In the genomic region with DNA sequence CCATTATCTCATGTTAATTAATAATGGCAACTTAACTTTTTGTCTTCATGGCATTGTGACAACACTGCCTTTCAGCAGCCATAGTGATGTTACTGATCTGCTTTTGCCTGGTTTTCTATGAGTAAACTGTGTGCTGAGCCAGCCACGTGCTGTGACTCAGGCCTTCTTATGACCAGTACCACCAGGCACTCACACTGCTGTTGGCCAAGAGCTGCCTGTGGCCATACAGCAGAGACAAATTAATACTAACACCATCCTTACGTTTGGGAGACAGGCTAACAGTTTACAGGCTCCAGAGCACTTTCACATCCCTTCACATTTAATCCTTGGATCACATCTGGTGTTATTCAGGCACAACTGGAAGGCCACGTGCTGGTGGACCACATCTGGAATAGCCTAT, we compare ENCODE assay signal across 15 cellular contexts.
A peak's percentile ranks its signal among the peaks of the same experiment; 100 is the strongest.
DNase-seq lines count a peak whose midpoint lies in the region; ATAC-seq, FAIRE-seq and TF ChIP-seq lines count a peak whose summit lies in the region.
"Had no signal": no experiment of that assay in that cellular context is flagged by ENCODE, and none has a peak within 500 bp of the region (broad histone marks: within the 10 kb centered on the region; RNA-seq: fewer than 3 reads in every experiment).

No MANE protein-coding gene starts in this region.

- H3K18ac ChIP-seq in IMR-90 (ENCODE audit: low read depth, low read length): peak overlapping the region; percentile 94

- peak overlapping the region; percentile 29 for H2AFZ ChIP-seq in IMR-90 (replicated peaks; ENCODE audit: low read length, poor library complexity)

- H3K4me3 ChIP-seq in AG04450 (ENCODE audit: low read depth, low read length) (no peak overlapping the region), IMR-90 (ENCODE audit: insufficient read depth, low read depth, low read length) (no peak overlapping the region), bronchial epithelial cell (ENCODE audit: low read depth, low read length) (no peak overlapping the region), left lung (no peak overlapping the region)
- H3K4me3 ChIP-seq: cardiac muscle cell, prostate gland had no signal

- peak overlapping the region; percentile 50 for H4K5ac ChIP-seq in IMR-90 (ENCODE audit: low read depth, low read length)

- H2AK5ac ChIP-seq in IMR-90 (ENCODE audit: low read depth, low read length): peak overlapping the region; percentile 73

- peak overlapping the region; percentile 91 for H2BK20ac ChIP-seq in IMR-90 (ENCODE audit: low read depth, low read length)

- 0 out of 2 replicates have a peak, but pooled peaks have one; percentile 9 for TF ChIP-seq RAD21 in IMR-90 (IDR thresholded peaks at IDR 0.05; ENCODE audit: low read length)

- dilution Hi-C loops in IMR-90 (cut with HindIII; ENCODE audit: low sequenced_read_pairs, unreplicated experiment): no loop called here

- H3K9me3 ChIP-seq in AG04450 (ENCODE audit: control insufficient read depth, insufficient read depth, low read length): peaks cover 3% of the 10 kb centered on the region; the same call in 1 of the 2 replicates
- H3K9me3 ChIP-seq in IMR-90 (ENCODE audit: control insufficient read depth, insufficient read depth, low read length): no peaks in the 10 kb centered on the region
- H3K9me3 ChIP-seq in left lung: no peaks in the 10 kb centered on the region
- H3K9me3 ChIP-seq: prostate gland had no signal

- peak overlapping the region; percentile 83 for H3K4ac ChIP-seq in IMR-90 (ENCODE audit: low read depth, low read length)

- POLR2A ChIA-PET in AG04450 (lab: Yijun Ruan, JAX): interaction anchor here (0.7 kb wide), 1 partner anchor 669 kb away, joined by 3 read pairs; no protein-coding TSS in a partner anchor
- POLR2A ChIA-PET in IMR-90 (lab: Charles Lee; ENCODE audit: unreplicated experiment): no interaction called here

- no peak overlapping the region for H3K9ac ChIP-seq in IMR-90 (ENCODE audit: low read depth, low read length)

- TF ChIP-seq CTCF in AG04450 (IDR thresholded peaks at IDR 0.05; ENCODE audit: low read depth, low read length) (no peak), IMR-90 (conservative IDR thresholded peaks at IDR 0.05; ENCODE audit: low read depth, low read length) (no peak), bronchial epithelial cell (IDR thresholded peaks at IDR 0.05; ENCODE audit: insufficient read depth, low read length, severe bottlenecking) (no peak), left lung (IDR thresholded peaks at IDR 0.05) (no peak)

- peak overlapping the region; percentile 39; the same call in 1 of the 2 replicates for H3K23ac ChIP-seq in IMR-90 (ENCODE audit: low read depth, low read length)

- H3K79me1 ChIP-seq in IMR-90 (ENCODE audit: low read depth in 1 of 2, low read length in 2 of 2): no peaks in the 10 kb centered on the region

- FAIRE-seq in bronchial epithelial cell (lab: Jason Lieb, UNC): peak; percentile 70

- TF ChIP-seq POLR2A in IMR-90 (IDR thresholded peaks at IDR 0.05; ENCODE audit: low read depth, low read length): no peak

- H2BK120ac ChIP-seq in IMR-90 (ENCODE audit: low read depth, low read length): peak overlapping the region; percentile 97

- H4K20me1 ChIP-seq in IMR-90 (ENCODE audit: insufficient read depth, low read length): no peaks in the 10 kb centered on the region

- H3K4me1 ChIP-seq in IMR-90 (ENCODE audit: control insufficient read depth, insufficient read depth, low read length) (peaks cover 25% of the 10 kb centered on the region), left lung (no peaks in the 10 kb centered on the region)
- H3K4me1 ChIP-seq: prostate gland had no signal

- H3K27ac ChIP-seq in AG04450 (ENCODE audit: low read depth, low read length) (no peak overlapping the region), IMR-90 (ENCODE audit: insufficient read depth, low read length) (peak overlapping the region; percentile 68), left lung (no peak overlapping the region)
- H3K27ac ChIP-seq: cardiac muscle cell, HL-60, prostate gland had no signal

- peak; percentile 73 for DNase-seq in AG04450 (ENCODE audit: low read depth, low spot score)
- peak; percentile 95 for DNase-seq in IMR-90
- DNase-seq in bronchial epithelial cell (ENCODE audit: low read depth): peak; percentile 72
- DNase-seq in left lung: peak in 1 of 2 donors; percentile 33
- DNase-seq in NCI-H146 treated with DMSO at 0.1 percent for 48 hours (lab: John Stamatoyannopoulos, UW; ENCODE audit: unreplicated experiment): no peak
- no peak for DNase-seq in activated T-cell treated with anti-CD3 and anti-CD28 coated beads, Interleukin-2, amount 50 U/mL, for 48 hours
- no peak for DNase-seq in GM19240 (ENCODE audit: insufficient read length, low spot score)
- DNase-seq: activated T-cell treated with anti-CD3 and anti-CD28 coated beads for 4 hours, C1 segment of cervical spinal cord, head of caudate nucleus, NCI-H1436 treated with DMSO at 0.1 percent for 48 hours had no signal

- WGBS in IMR-90 (ENCODE audit: extremely low coverage in 2 of 2, insufficient read length in 1 of 2), 2 experiments: 10% methylated on average over 2 of the region's 3 CpGs; no CpG with 5 or more reads in 1 of the 2 experiments

- H3K36me3 ChIP-seq in IMR-90 (ENCODE audit: control insufficient read depth, insufficient read depth, low read length): no peaks in the 10 kb centered on the region
- H3K36me3 ChIP-seq in bronchial epithelial cell (ENCODE audit: control insufficient read depth, insufficient read depth, low read length): no peaks in the 10 kb centered on the region
- H3K36me3 ChIP-seq in left lung: no peaks in the 10 kb centered on the region
- H3K36me3 ChIP-seq: cardiac muscle cell, prostate gland had no signal

- peak overlapping the region; percentile 7; the same call in 1 of the 2 replicates for H3K56ac ChIP-seq in IMR-90 (ENCODE audit: extremely low read depth, insufficient read depth, low read length)

- CTCF ChIA-PET in AG04450 (lab: Charles Lee) (no interaction called here), IMR-90 (lab: Yijun Ruan, JAX) (interaction anchor here (0.6 kb wide), 1 partner anchor 133 kb away, joined by 3 read pairs; no protein-coding TSS in a partner anchor)

- H2AK9ac ChIP-seq in IMR-90 (replicated peaks; ENCODE audit: low read depth, low read length, poor library complexity): no peak overlapping the region

- no peak overlapping the region for H3K4me2 ChIP-seq in IMR-90 (ENCODE audit: low read depth, low read length)

- peak overlapping the region; percentile 70 for H4K91ac ChIP-seq in IMR-90 (ENCODE audit: insufficient read depth, low read depth, low read length)

- H3K14ac ChIP-seq in IMR-90 (replicated peaks; ENCODE audit: low read depth, low read length): peak overlapping the region; percentile 62

- in situ Hi-C loops in IMR-90 (cut with MboI; ENCODE audit: low sequenced_read_pairs): no loop called here

- no peaks in the 10 kb centered on the region for H3K27me3 ChIP-seq in AG04450 (ENCODE audit: control insufficient read depth, insufficient read depth, low read length)
- H3K27me3 ChIP-seq in IMR-90 (ENCODE audit: control insufficient read depth, insufficient read depth, low read length): no peaks in the 10 kb centered on the region
- no peaks in the 10 kb centered on the region for H3K27me3 ChIP-seq in bronchial epithelial cell (ENCODE audit: control insufficient read depth, insufficient read depth, low read length)
- no peaks in the 10 kb centered on the region for H3K27me3 ChIP-seq in left lung
- H3K27me3 ChIP-seq: cardiac muscle cell had no signal

- H2BK15ac ChIP-seq in IMR-90 (ENCODE audit: low read depth, low read length): peak overlapping the region; percentile 57

- ATAC-seq in IMR-90 (ENCODE audit: low read depth) (peak; percentile 67), left lung (peak; percentile 23), GM21367 (IDR thresholded peaks at IDR 0.05; ENCODE audit: unreplicated experiment) (no peak)

- peak overlapping the region; percentile 54 to 60 for H4K8ac ChIP-seq in IMR-90 (ENCODE audit: low read depth in 2 of 2, low read length in 2 of 2)

- H3K9me1 ChIP-seq in IMR-90 (ENCODE audit: insufficient read depth, low read length): peaks cover 30% of the 10 kb centered on the region

- peak overlapping the region; percentile 64 for H2BK5ac ChIP-seq in IMR-90 (ENCODE audit: low read depth, low read length, poor library complexity, severe bottlenecking)

- no TSS peak for BruUV-seq in IMR-90 (replicated peaks; lab: Mats Ljungman, UMichigan)

- intact Hi-C loops in IMR-90 (cut with micrococcal nuclease): loop anchor here (2.0 kb wide), 3 partner anchors 301 to 601 kb away; a partner anchor contains a TSS
- intact Hi-C loops in left lung (cut with DNase I): no loop called here

TF ChIP-seq in IMR-90, 13 proteins besides CTCF, POLR2A, EP300 and RAD21 (continues in another document):
- TF ChIP-seq, protein P1, sequence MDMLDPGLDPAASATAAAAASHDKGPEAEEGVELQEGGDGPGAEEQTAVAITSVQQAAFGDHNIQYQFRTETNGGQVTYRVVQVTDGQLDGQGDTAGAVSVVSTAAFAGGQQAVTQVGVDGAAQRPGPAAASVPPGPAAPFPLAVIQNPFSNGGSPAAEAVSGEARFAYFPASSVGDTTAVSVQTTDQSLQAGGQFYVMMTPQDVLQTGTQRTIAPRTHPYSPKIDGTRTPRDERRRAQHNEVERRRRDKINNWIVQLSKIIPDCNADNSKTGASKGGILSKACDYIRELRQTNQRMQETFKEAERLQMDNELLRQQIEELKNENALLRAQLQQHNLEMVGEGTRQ (IDR thresholded peaks at IDR 0.05; ENCODE audit: low read depth, low read length): peak; percentile 85
- TF ChIP-seq, protein P2, sequence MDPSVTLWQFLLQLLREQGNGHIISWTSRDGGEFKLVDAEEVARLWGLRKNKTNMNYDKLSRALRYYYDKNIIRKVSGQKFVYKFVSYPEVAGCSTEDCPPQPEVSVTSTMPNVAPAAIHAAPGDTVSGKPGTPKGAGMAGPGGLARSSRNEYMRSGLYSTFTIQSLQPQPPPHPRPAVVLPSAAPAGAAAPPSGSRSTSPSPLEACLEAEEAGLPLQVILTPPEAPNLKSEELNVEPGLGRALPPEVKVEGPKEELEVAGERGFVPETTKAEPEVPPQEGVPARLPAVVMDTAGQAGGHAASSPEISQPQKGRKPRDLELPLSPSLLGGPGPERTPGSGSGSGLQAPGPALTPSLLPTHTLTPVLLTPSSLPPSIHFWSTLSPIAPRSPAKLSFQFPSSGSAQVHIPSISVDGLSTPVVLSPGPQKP (IDR thresholded peaks at IDR 0.05; ENCODE audit: borderline replicate concordance, low read depth, low read length): no peak
- TF ChIP-seq SMC3 (IDR thresholded peaks at IDR 0.05; ENCODE audit: low read depth, low read length) (no peak), NFE2L2 (IDR thresholded peaks at IDR 0.05; ENCODE audit: low read depth, low read length) (peak; percentile 52; the same call in 1 of the 2 replicates), CHD1 (IDR thresholded peaks at IDR 0.05; ENCODE audit: low read depth, low read length) (no peak), FOS (IDR thresholded peaks at IDR 0.05; ENCODE audit: low read depth, low read length) (peak; percentile 76), BHLHE40 (IDR thresholded peaks at IDR 0.05; ENCODE audit: low read depth, low read length) (peak; percentile 97), RFX5 (IDR thresholded peaks at IDR 0.05; ENCODE audit: low read depth, low read length) (no peak), MAFK (IDR thresholded peaks at IDR 0.05; ENCODE audit: low read depth, low read length) (0 out of 2 replicates have a peak, but pooled peaks have one; percentile 22), RCOR1 (IDR thresholded peaks at IDR 0.05; ENCODE audit: insufficient replicate concordance, low read length) (no peak)

Comparison
In these comparisons a context has a peak if more than half of its experiments do, and no peak if none do; other contexts are left out.
1. DNase-seq: peak in AG04450 (single experiment), IMR-90 (single experiment) and bronchial epithelial cell (single experiment); none in NCI-H146 treated with DMSO at 0.1 percent for 48 hours (single experiment), activated T-cell treated with anti-CD3 and anti-CD28 coated beads, Interleukin-2, amount 50 U/mL, for 48 hours (0 of 2) and GM19240 (single experiment).